ENCODE assay signal across 17 cellular contexts in genomic region chr5:352639-353598, GRCh38. TPM values are rescaled to one million over a fixed set of nuclear protein-coding genes. Genes with fewer than 3 reads are reported as not detected.
DNase-seq lines count a peak whose midpoint lies in the region; ATAC-seq and TF ChIP-seq lines count a peak whose summit lies in the region.
"Had no signal": no experiment of that assay in that cellular context is flagged by ENCODE, and none has a peak within 500 bp of the region (broad histone marks: within the 10 kb centered on the region; RNA-seq: fewer than 3 reads in every experiment).

No MANE protein-coding gene starts in this region.

- H3K27ac Mint-ChIP-seq in activated naive CD4-positive, alpha-beta T cell treated with anti-CD3 and anti-CD28 coated beads, Interleukin-2, amount 50 U/mL, for 24 hours: peak overlapping the region; percentile 46
- H3K27ac Mint-ChIP-seq: CD8-positive, alpha-beta memory T cell had no signal

- H3K27me3 Mint-ChIP-seq in activated naive CD4-positive, alpha-beta T cell treated with anti-CD3 and anti-CD28 coated beads, Interleukin-2, amount 50 U/mL, for 24 hours: peaks cover 6% of the 10 kb centered on the region

- in situ Hi-C loops in G401 (cut with HindIII; ENCODE audit: low sequenced_read_pairs): no loop called here
- in situ Hi-C loops in gastrocnemius medialis (cut with MboI; ENCODE audit: low sequenced_read_pairs in 4 of 4): no loop called here

- 79 to 84% methylated on average over 10 to 21 of the region's 21 CpGs for WGBS in testis, 2 donors

- H3K9me3 Mint-ChIP-seq in activated naive CD4-positive, alpha-beta T cell treated with anti-CD3 and anti-CD28 coated beads, Interleukin-2, amount 50 U/mL, for 24 hours: no peaks in the 10 kb centered on the region
- H3K9me3 Mint-ChIP-seq: CD8-positive, alpha-beta memory T cell had no signal

- ATAC-seq in foreskin keratinocyte (peak; percentile 18), gastrocnemius medialis (no peak)

- no peak overlapping the region for H3K4me3 ChIP-seq in HL-60 (replicated peaks; ENCODE audit: insufficient read depth, low read length)
- no peak overlapping the region for H3K4me3 ChIP-seq in testis
- H3K4me3 ChIP-seq in gastrocnemius medialis: no peak overlapping the region

- peak overlapping the region; percentile 29 for H3K27ac ChIP-seq in HL-60 (replicated peaks)
- no peak overlapping the region for H3K27ac ChIP-seq in foreskin keratinocyte
- no peak overlapping the region for H3K27ac ChIP-seq in testis
- H3K27ac ChIP-seq in gastrocnemius medialis: no peak overlapping the region
- H3K27ac ChIP-seq: neutrophil, VCaP had no signal

- intact Hi-C loops in testis (cut with DNase I; ENCODE audit: low total_unique reads) (no loop called here), gastrocnemius medialis (cut with DNase I; ENCODE audit: low total_unique reads) (no loop called here)

- TF ChIP-seq CTCF in HL-60 (IDR thresholded peaks at IDR 0.05; ENCODE audit: insufficient read depth, low read length) (no peak), foreskin keratinocyte (conservative IDR thresholded peaks at IDR 0.05) (no peak), testis (IDR thresholded peaks at IDR 0.05) (no peak), gastrocnemius medialis (IDR thresholded peaks at IDR 0.05 in 4 of 5, conservative IDR thresholded peaks at IDR 0.05 in 1 of 5) (no peak)

- H3K36me3 ChIP-seq in testis (ENCODE audit: low read depth, missing control alignments) (no peaks in the 10 kb centered on the region), gastrocnemius medialis (no peaks in the 10 kb centered on the region)
- H3K36me3 ChIP-seq: neutrophil had no signal

- H3K36me3 Mint-ChIP-seq in activated naive CD4-positive, alpha-beta T cell treated with anti-CD3 and anti-CD28 coated beads, Interleukin-2, amount 50 U/mL, for 24 hours: peaks cover 1% of the 10 kb centered on the region
- H3K36me3 Mint-ChIP-seq: CD8-positive, alpha-beta memory T cell had no signal

- H3K9me3 ChIP-seq in testis (no peaks in the 10 kb centered on the region), gastrocnemius medialis (no peaks in the 10 kb centered on the region)
- H3K9me3 ChIP-seq: neutrophil had no signal

- H3K27me3 ChIP-seq in HL-60 (ENCODE audit: insufficient read depth, poor library complexity, severe bottlenecking) (no peaks in the 10 kb centered on the region), foreskin keratinocyte (peaks cover 2% of the 10 kb centered on the region), testis (no peaks in the 10 kb centered on the region), gastrocnemius medialis (peaks cover 0 to 24% (median 16%) of the 10 kb centered on the region in 3 donors)

- no peaks in the 10 kb centered on the region for H3K4me1 Mint-ChIP-seq in activated naive CD4-positive, alpha-beta T cell treated with anti-CD3 and anti-CD28 coated beads, Interleukin-2, amount 50 U/mL, for 24 hours
- H3K4me1 Mint-ChIP-seq: CD8-positive, alpha-beta memory T cell had no signal

- no peak for DNase-seq in activated naive CD4-positive, alpha-beta T cell (lab: John Stamatoyannopoulos, UW)
- no peak for DNase-seq in HL-60 (ENCODE audit: low read depth in 1 of 2, low spot score in 1 of 2)
- no peak for DNase-seq in foreskin keratinocyte
- peak; percentile 7 for DNase-seq in testis
- DNase-seq in NCI-H82 (lab: John Stamatoyannopoulos, UW): no peak
- DNase-seq in G401 (ENCODE audit: low spot score): no peak
- no peak for DNase-seq in gastrocnemius medialis
- DNase-seq: activated gamma-delta T cell; CD8-positive, alpha-beta memory T cell; DMS79 treated with DMSO at 0.1 percent for 48 hours; effector memory CD4-positive, alpha-beta T cell; NCI-H146; SIG-M5; T-helper 1 cell had no signal

- TF ChIP-seq POLR2A in testis (IDR thresholded peaks at IDR 0.05) (no peak), gastrocnemius medialis (IDR thresholded peaks at IDR 0.05) (no peak)

- H3K4me1 ChIP-seq in foreskin keratinocyte (no peaks in the 10 kb centered on the region), testis (no peaks in the 10 kb centered on the region), gastrocnemius medialis (no peaks in the 10 kb centered on the region)

- H3K4me3 Mint-ChIP-seq in activated naive CD4-positive, alpha-beta T cell treated with anti-CD3 and anti-CD28 coated beads, Interleukin-2, amount 50 U/mL, for 24 hours: no peak overlapping the region
- H3K4me3 Mint-ChIP-seq: CD8-positive, alpha-beta memory T cell had no signal

RNA-seq across cellular contexts. Expression of gene AHRR, which starts 31.4 kb away (rescaled TPM):
- 0.18 and 0.31 TPM in 2 replicates for total RNA-seq in foreskin keratinocyte
- 0.06 and 0.07 TPM in 2 replicates for polyA plus RNA-seq in foreskin keratinocyte
- 10 to 100 TPM; 36.9 to 43.4 TPM for total RNA-seq in testis
- polyA plus RNA-seq in testis (ENCODE audit: insufficient read depth, low read depth, low replicate concordance): 68.5 TPM
- 0.24 and 2.5 TPM in 2 replicates for total RNA-seq in G401 (2014; rRNA removed; shearing (Covaris generic))
- 1 to 10 TPM in 1 of 4 donors, under 1 TPM in 2, not detected in 1; 0.05 to 1.3 (median 0.18) TPM for total RNA-seq in gastrocnemius medialis
- polyA plus RNA-seq: CD8-positive, alpha-beta memory T cell had no signal

Comparison
In these comparisons a context has a peak if more than half of its experiments do, and no peak if none do; other contexts are left out.
1. RNA of gene AHRR, which starts 31.4 kb away (total RNA-seq): 36.9 to 43.4 TPM in testis; 0.24 to 2.5 TPM in G401, 0.05 to 1.3 TPM in gastrocnemius medialis and 0.18 to 0.31 TPM in foreskin keratinocyte; every median in the first group is over 10 times any median in the second.